8 cellular contexts compared by ENCODE assay signal in the genomic region with DNA sequence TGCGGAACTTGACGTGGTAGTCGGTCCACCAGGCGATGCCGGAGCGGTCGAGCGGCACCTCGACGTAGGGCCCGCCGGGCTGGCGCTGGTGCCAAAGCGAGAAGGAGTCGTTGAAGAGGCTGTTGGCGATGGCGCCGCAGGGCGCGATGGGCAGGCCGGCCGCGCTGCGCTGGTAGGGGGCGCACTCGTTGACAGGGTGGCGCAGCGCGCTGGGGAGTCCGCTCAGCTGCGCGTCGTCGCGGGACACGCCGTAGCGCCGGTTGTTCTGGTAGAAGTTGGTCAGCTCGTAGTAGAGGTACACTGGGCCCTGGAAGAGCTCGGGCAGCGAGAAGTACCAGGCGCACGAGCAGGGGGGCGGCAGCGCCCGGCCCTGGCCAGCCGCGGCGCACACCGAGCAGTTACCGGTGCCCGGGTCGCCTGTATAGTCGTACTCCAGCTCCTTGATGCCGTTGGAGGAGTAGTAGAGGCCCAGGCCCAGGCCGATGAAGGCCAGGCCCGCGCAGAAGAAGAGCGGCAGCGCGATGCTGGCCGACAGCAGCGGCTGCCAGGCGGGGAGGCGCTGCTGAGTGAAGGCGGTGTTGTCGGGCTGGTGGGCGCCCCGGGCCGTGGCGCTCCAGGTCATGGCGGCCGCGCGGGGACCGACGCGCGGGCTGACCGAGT. TPM values are rescaled to one million over a fixed set of nuclear protein-coding genes. Genes with fewer than 3 reads are reported as not detected.
A peak's percentile ranks its signal among the peaks of the same experiment; 100 is the strongest.
DNase-seq lines count a peak whose midpoint lies in the region; ATAC-seq and TF ChIP-seq lines count a peak whose summit lies in the region.

No MANE protein-coding gene starts in this region.

- H3K27ac Mint-ChIP-seq in activated naive CD8-positive, alpha-beta T cell treated with anti-CD3 and anti-CD28 coated beads, Interleukin-2, amount 50 U/mL, for 24 hours: peak overlapping the region; percentile 69

- ATAC-seq in GM21390 (IDR thresholded peaks at IDR 0.05; ENCODE audit: unreplicated experiment) (peak; percentile 61), SK-N-SH treated with all-trans-retinoic acid at 6 μM for 48 hours (peak; percentile 84), GM19397 (IDR thresholded peaks at IDR 0.05; ENCODE audit: unreplicated experiment) (no peak), GM21529 (IDR thresholded peaks at IDR 0.05; ENCODE audit: unreplicated experiment) (no peak), HG02870 (IDR thresholded peaks at IDR 0.05; ENCODE audit: unreplicated experiment) (no peak)
- ATAC-seq in activated naive CD8-positive, alpha-beta T cell treated with anti-CD3 and anti-CD28 coated beads, Interleukin-2, amount 50 U/mL, for 24 hours: peak; percentile 90

- 22% methylated on average over 79 of the region's 81 CpGs for WGBS in hepatocyte (ENCODE audit: low lambda C conversion rate, missing lambda C conversion rate)

- H3K36me3 Mint-ChIP-seq in activated naive CD8-positive, alpha-beta T cell treated with anti-CD3 and anti-CD28 coated beads, Interleukin-2, amount 50 U/mL, for 24 hours (ENCODE audit: low read depth): no peaks in the 10 kb centered on the region

- peak overlapping the region; percentile 87 for H2AFZ ChIP-seq in hepatocyte

- H3K27me3 Mint-ChIP-seq in activated naive CD8-positive, alpha-beta T cell treated with anti-CD3 and anti-CD28 coated beads, Interleukin-2, amount 50 U/mL, for 24 hours: peaks cover 10% of the 10 kb centered on the region

- H4K20me1 ChIP-seq in hepatocyte (ENCODE audit: insufficient read depth, poor library complexity, severe bottlenecking): no peaks in the 10 kb centered on the region

- H3K9me2 ChIP-seq in hepatocyte (replicated peaks; ENCODE audit: insufficient read depth): no peaks in the 10 kb centered on the region

- peaks cover 13% of the 10 kb centered on the region for H3K4me1 ChIP-seq in hepatocyte (ENCODE audit: insufficient read depth)

- peak overlapping the region; percentile 18 for H3K4me3 ChIP-seq in hepatocyte
- H3K4me3 ChIP-seq in skeletal muscle cell (ENCODE audit: low read depth, low read length): peak overlapping the region; percentile 48

- peaks cover 33% of the 10 kb centered on the region for H3K4me1 Mint-ChIP-seq in activated naive CD8-positive, alpha-beta T cell treated with anti-CD3 and anti-CD28 coated beads, Interleukin-2, amount 50 U/mL, for 24 hours

- no peaks in the 10 kb centered on the region for H3K9me3 Mint-ChIP-seq in activated naive CD8-positive, alpha-beta T cell treated with anti-CD3 and anti-CD28 coated beads, Interleukin-2, amount 50 U/mL, for 24 hours

- no peaks in the 10 kb centered on the region for H3K27me3 ChIP-seq in hepatocyte

- no peaks in the 10 kb centered on the region for H3K36me3 ChIP-seq in hepatocyte (replicated peaks; ENCODE audit: insufficient read depth, low read depth)

- peak overlapping the region; percentile 83 for H3K4me2 ChIP-seq in hepatocyte

- peak overlapping the region; percentile 82 for H3K27ac ChIP-seq in hepatocyte

- peak overlapping the region; percentile 81 for H3K4me3 Mint-ChIP-seq in activated naive CD8-positive, alpha-beta T cell treated with anti-CD3 and anti-CD28 coated beads, Interleukin-2, amount 50 U/mL, for 24 hours

- peak; percentile 81 for DNase-seq in activated naive CD8-positive, alpha-beta T cell treated with anti-CD3 and anti-CD28 coated beads, Interleukin-2, amount 50 U/mL, for 24 hours
- DNase-seq in hepatocyte (ENCODE audit: low spot score): peak; percentile 66
- DNase-seq in skeletal muscle cell (ENCODE audit: low read depth): no peak

- no peaks in the 10 kb centered on the region for H3K9me3 ChIP-seq in hepatocyte (ENCODE audit: low read depth)

- H3K79me2 ChIP-seq in hepatocyte: peaks cover 15% of the 10 kb centered on the region

- TF ChIP-seq CTCF in hepatocyte (IDR thresholded peaks at IDR 0.05; ENCODE audit: poor library complexity): peak; percentile 31

TF ChIP-seq in SK-N-SH treated with all-trans-retinoic acid at 6 μM for 48 hours, 23 proteins besides CTCF, POLR2A, EP300 and RAD21:
- no peak for TF ChIP-seq PPARA (CRISPR knock-in tag; IDR thresholded peaks at IDR 0.05; ENCODE audit: borderline replicate concordance)
- TF ChIP-seq, protein P1, sequence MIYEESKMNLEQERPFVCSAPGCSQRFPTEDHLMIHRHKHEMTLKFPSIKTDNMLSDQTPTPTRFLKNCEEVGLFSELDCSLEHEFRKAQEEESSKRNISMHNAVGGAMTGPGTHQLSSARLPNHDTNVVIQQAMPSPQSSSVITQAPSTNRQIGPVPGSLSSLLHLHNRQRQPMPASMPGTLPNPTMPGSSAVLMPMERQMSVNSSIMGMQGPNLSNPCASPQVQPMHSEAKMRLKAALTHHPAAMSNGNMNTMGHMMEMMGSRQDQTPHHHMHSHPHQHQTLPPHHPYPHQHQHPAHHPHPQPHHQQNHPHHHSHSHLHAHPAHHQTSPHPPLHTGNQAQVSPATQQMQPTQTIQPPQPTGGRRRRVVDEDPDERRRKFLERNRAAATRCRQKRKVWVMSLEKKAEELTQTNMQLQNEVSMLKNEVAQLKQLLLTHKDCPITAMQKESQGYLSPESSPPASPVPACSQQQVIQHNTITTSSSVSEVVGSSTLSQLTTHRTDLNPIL (CRISPR knock-in tag; IDR thresholded peaks at IDR 0.05; ENCODE audit: low read depth): no peak

RNA-seq across cellular contexts. Expression of gene TMEM30B, which starts 0.5 kb away (rescaled TPM):
- 15.8 and 18.2 TPM in 2 replicates for total RNA-seq in hepatocyte
- 12.4 and 19.3 TPM in 2 replicates for polyA plus RNA-seq in hepatocyte

RNA-seq across cellular contexts. Expression of gene PRKCH, which starts 40.7 kb away (rescaled TPM):
- 11.2 and 16.3 TPM in 2 replicates for total RNA-seq in hepatocyte
- 7.1 and 8.7 TPM in 2 replicates for polyA plus RNA-seq in hepatocyte

Comparison
In these comparisons a context has a peak if more than half of its experiments do, and no peak if none do; other contexts are left out.
1. ATAC-seq: peak in GM21390 (single experiment), SK-N-SH treated with all-trans-retinoic acid at 6 μM for 48 hours (single experiment) and activated naive CD8-positive, alpha-beta T cell treated with anti-CD3 and anti-CD28 coated beads, Interleukin-2, amount 50 U/mL, for 24 hours (single experiment); none in GM19397 (single experiment), GM21529 (single experiment) and HG02870 (single experiment).